26 cellular contexts compared by ENCODE assay signal in the genomic region with DNA sequence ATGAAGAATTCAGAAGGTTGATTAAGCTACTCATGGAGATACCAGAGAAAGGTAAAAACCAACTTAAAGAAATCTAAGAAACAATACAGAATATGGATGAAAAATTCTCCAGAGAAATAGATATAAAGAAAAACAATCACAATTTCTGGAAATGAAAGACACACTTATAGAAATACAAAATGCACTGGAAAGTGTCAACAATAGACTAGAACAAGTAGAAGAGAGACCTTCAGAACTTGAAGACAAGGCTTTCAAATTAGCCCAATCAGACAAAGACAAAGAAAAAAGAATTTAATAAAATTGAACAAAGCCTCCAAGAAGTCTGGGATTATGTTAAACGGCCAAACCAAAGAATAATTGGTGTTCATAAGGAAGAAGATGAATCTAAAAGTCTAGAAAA. TPM values are rescaled to one million over a fixed set of nuclear protein-coding genes. Genes with fewer than 3 reads are reported as not detected.
DNase-seq lines count a peak whose midpoint lies in the region; ATAC-seq, FAIRE-seq and TF ChIP-seq lines count a peak whose summit lies in the region.
"Had no signal": no experiment of that assay in that cellular context is flagged by ENCODE, and none has a peak within 500 bp of the region (broad histone marks: within the 10 kb centered on the region; RNA-seq: fewer than 3 reads in every experiment).

No MANE protein-coding gene starts in this region.

- no peak overlapping the region for H3K4me3 ChIP-seq in K562
- H3K4me3 ChIP-seq in right lobe of liver, result no peak overlapping the region
- H3K4me3 ChIP-seq: BLaER1 had no signal

- H3K9me1 ChIP-seq in K562 (ENCODE audit: control insufficient read depth, insufficient read depth, low read length), result no peaks in the 10 kb centered on the region

- no peak for TF ChIP-seq POLR2A in K562 (conservative IDR thresholded peaks at IDR 0.05)
- TF ChIP-seq POLR2A in right lobe of liver (IDR thresholded peaks at IDR 0.05), result no peak

- no peak overlapping the region for H3K27ac ChIP-seq in K562 (ENCODE audit: extremely low read depth, low read depth, low read length)
- peak overlapping the region in 2 of 3 donors; percentile 28 to 40 for H3K27ac ChIP-seq in right lobe of liver
- H3K27ac ChIP-seq: BLaER1 had no signal

- H4K20me1 ChIP-seq in K562 (replicated peaks; ENCODE audit: control insufficient read depth, insufficient read depth, low read length), result no peaks in the 10 kb centered on the region
- H4K20me1 ChIP-seq: BLaER1 had no signal

- POLR2A ChIA-PET in K562 (lab: Yijun Ruan, JAX), result no interaction called here

- no peak for TF ChIP-seq RAD21 in K562 (CRISPR knock-in tag; conservative IDR thresholded peaks at IDR 0.05 in 1 of 2, IDR thresholded peaks at IDR 0.05 in 1 of 2)

- intact Hi-C loops in K562 (cut with micrococcal nuclease) (no loop called here), right lobe of liver (cut with DNase I) (no loop called here)

- no peak for TF ChIP-seq EP300 in K562 (IDR thresholded peaks at IDR 0.05; ENCODE audit: low read length)

- H3K36me3 ChIP-seq in K562 (ENCODE audit: control insufficient read depth, insufficient read depth, low read length) (no peaks in the 10 kb centered on the region), right lobe of liver (no peaks in the 10 kb centered on the region)
- H3K36me3 ChIP-seq: BE2C, BLaER1 had no signal

- H3K36me3 Mint-ChIP-seq in activated naive CD8-positive, alpha-beta T cell treated with anti-CD3 and anti-CD28 coated beads for 36 hours, result peaks cover 5% of the 10 kb centered on the region
- H3K36me3 Mint-ChIP-seq: CD14-positive monocyte; CD4-positive, CD25-positive, alpha-beta regulatory T cell had no signal

- H3K79me2 ChIP-seq in K562 (ENCODE audit: control insufficient read depth, insufficient read depth, low read length), result no peaks in the 10 kb centered on the region

- WGBS in K562 (ENCODE audit: insufficient coverage, low coverage, missing lambda C conversion rate), result 0% methylated on average over 1 of the region's 1 CpG
- 100% methylated on average over 1 of the region's 1 CpG for WGBS in right lobe of liver (ENCODE audit: insufficient coverage, low coverage, low lambda C conversion rate, missing lambda C conversion rate)

- no peak overlapping the region for H3K4me3 Mint-ChIP-seq in activated naive CD8-positive, alpha-beta T cell treated with anti-CD3 and anti-CD28 coated beads for 36 hours
- H3K4me3 Mint-ChIP-seq: CD14-positive monocyte; CD4-positive, alpha-beta memory T cell; CD4-positive, CD25-positive, alpha-beta regulatory T cell; CD8-positive, alpha-beta memory T cell had no signal

- BruUV-seq in K562 (replicated peaks; lab: Mats Ljungman, UMichigan), result no TSS peak

- FAIRE-seq in G401.6 (lab: Jason Lieb, UNC) (peak; percentile 17), K562 (lab: Jason Lieb, UNC) (no peak)
- FAIRE-seq: A204.1, GM12891, GM19239 had no signal

- no peak overlapping the region for H3K27ac Mint-ChIP-seq in activated naive CD8-positive, alpha-beta T cell treated with anti-CD3 and anti-CD28 coated beads for 36 hours
- H3K27ac Mint-ChIP-seq: CD14-positive monocyte; CD4-positive, alpha-beta memory T cell; CD4-positive, CD25-positive, alpha-beta regulatory T cell; CD8-positive, alpha-beta memory T cell had no signal

- DNase-seq in K562 (ENCODE audit: extremely low read depth in 1 of 4, low spot score in 3 of 4) (no peak), right lobe of liver (no peak)
- DNase-seq in activated naive CD8-positive, alpha-beta T cell treated with anti-CD3 and anti-CD28 coated beads for 36 hours, result no peak
- DNase-seq: 8988T; ACHN; BE2C; C1 segment of cervical spinal cord; CD4-positive, alpha-beta memory T cell; CD4-positive, CD25-positive, alpha-beta regulatory T cell; CD8-positive, alpha-beta memory T cell; COR-L47; DMS 273 treated with DMSO at 0.1 percent for 48 hours; DMS153; DMS53; DMS79; DND-41; EL; GF-D8 had no signal

- H3K9me3 ChIP-seq in K562 (replicated peaks; ENCODE audit: control insufficient read depth, insufficient read depth, low read depth, low read length), result no peaks in the 10 kb centered on the region; the same call in 1 of the 2 replicates
- H3K9me3 ChIP-seq in right lobe of liver, result no peaks in the 10 kb centered on the region
- H3K9me3 ChIP-seq: BE2C had no signal

- in situ Hi-C loops in K562 (cut with MboI), result no loop called here

- no peak overlapping the region for H2AFZ ChIP-seq in K562 (ENCODE audit: low read depth, low read length)

- H3K9me3 Mint-ChIP-seq in activated naive CD8-positive, alpha-beta T cell treated with anti-CD3 and anti-CD28 coated beads for 36 hours, result peaks cover 22% of the 10 kb centered on the region

- TF ChIP-seq CTCF in K562 (IDR thresholded peaks at IDR 0.05 in 2 of 3, conservative IDR thresholded peaks at IDR 0.05 in 1 of 3; ENCODE audit: insufficient read depth in 2 of 3, low read depth in 1 of 3, low read length in 3 of 3), result no peak
- no peak for TF ChIP-seq CTCF in right lobe of liver (IDR thresholded peaks at IDR 0.05)

- H3K27me3 ChIP-seq in K562 (ENCODE audit: control insufficient read depth in 2 of 2, insufficient read depth in 2 of 2, low read length in 2 of 2) (no peaks in the 10 kb centered on the region), right lobe of liver (no peaks in the 10 kb centered on the region)
- H3K27me3 ChIP-seq: BE2C, BLaER1 had no signal

- H3K4me1 Mint-ChIP-seq in activated naive CD8-positive, alpha-beta T cell treated with anti-CD3 and anti-CD28 coated beads for 36 hours, result no peaks in the 10 kb centered on the region
- H3K4me1 Mint-ChIP-seq: CD4-positive, alpha-beta memory T cell; CD8-positive, alpha-beta memory T cell had no signal

- CTCF ChIA-PET in K562 (lab: Yijun Ruan, JAX; ENCODE audit: low intra/inter-chr PET ratio), result no interaction called here

- H3K4me1 ChIP-seq in K562 (replicated peaks in 1 of 2; ENCODE audit: control insufficient read depth in 2 of 2, insufficient read depth in 2 of 2, low read length in 2 of 2) (no peaks in the 10 kb centered on the region), right lobe of liver (peaks cover 0 to 16% (median 5%) of the 10 kb centered on the region in 4 donors)
- H3K4me1 ChIP-seq: BLaER1 had no signal

- H3K4me2 ChIP-seq in K562 (ENCODE audit: insufficient read depth, low read length), result no peak overlapping the region
- H3K4me2 ChIP-seq: BLaER1 had no signal

- H3K9ac ChIP-seq in K562 (ENCODE audit: insufficient read depth in 1 of 2, low read depth in 2 of 2, low read length in 2 of 2), result no peak overlapping the region
- H3K9ac ChIP-seq: BLaER1 had no signal

- H3K27me3 Mint-ChIP-seq in activated naive CD8-positive, alpha-beta T cell treated with anti-CD3 and anti-CD28 coated beads for 36 hours, result peaks cover 8% of the 10 kb centered on the region

- no peak for ATAC-seq in K562
- no peak for ATAC-seq in right lobe of liver
- ATAC-seq in HG03108 (IDR thresholded peaks at IDR 0.05; ENCODE audit: unreplicated experiment), result no peak

TF ChIP-seq in K562, 482 proteins besides CTCF, POLR2A, EP300 and RAD21 (continues in another document):
- TF ChIP-seq SMARCA4 (IDR thresholded peaks at IDR 0.05) (no peak), ZBTB7A (IDR thresholded peaks at IDR 0.05; ENCODE audit: borderline replicate concordance, control insufficient read depth, low read depth, low read length) (no peak)
- TF ChIP-seq, protein P1, sequence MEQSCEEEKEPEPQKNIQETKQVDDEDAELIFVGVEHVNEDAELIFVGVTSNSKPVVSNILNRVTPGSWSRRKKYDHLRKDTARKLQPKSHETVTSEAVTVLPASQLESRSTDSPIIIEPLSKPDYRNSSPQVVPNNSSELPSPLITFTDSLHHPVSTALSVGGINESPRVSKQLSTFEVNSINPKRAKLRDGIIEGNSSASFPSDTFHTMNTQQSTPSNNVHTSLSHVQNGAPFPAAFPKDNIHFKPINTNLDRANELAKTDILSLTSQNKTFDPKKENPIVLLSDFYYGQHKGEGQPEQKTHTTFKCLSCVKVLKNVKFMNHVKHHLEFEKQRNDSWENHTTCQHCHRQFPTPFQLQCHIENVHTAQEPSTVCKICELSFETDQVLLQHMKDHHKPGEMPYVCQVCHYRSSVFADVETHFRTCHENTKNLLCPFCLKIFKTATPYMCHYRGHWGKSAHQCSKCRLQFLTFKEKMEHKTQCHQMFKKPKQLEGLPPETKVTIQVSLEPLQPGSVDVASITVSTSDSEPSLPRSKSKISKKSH (CRISPR knock-in tag; IDR thresholded peaks at IDR 0.05), result 0 out of 2 replicates have a peak, but pooled peaks have one; percentile 20

RNA-seq across cellular contexts. Expression of a gene that starts 9.6 kb away (rescaled TPM):
- total RNA-seq in K562 (2011; cell fraction: chromatin; rRNA removed; ENCODE audit: low replicate concordance), result not detected in 2 replicates
- 0.39 and 0.50 TPM in 2 replicates for total RNA-seq in K562 (2011; cell fraction: nucleolus; rRNA removed)
- 0.53 TPM in 1 of 2 replicates, not detected in the other for total RNA-seq in K562 (2011; cell fraction: nucleoplasm; rRNA removed)
- 0.29 and 0.54 TPM in 2 replicates for total RNA-seq in K562 (2014; rRNA removed)
- 0.18 and 0.22 TPM in 2 replicates for total RNA-seq in K562 (2014; rRNA removed; fragmentation: Illumina TruSeq; extraction: Trizol)
- 0.33 and 0.41 TPM in 2 replicates for total RNA-seq in K562 (2015; rRNA removed; fragmentation: Illumina TruSeq; extraction: Trizol)
- 0.42 and 0.64 TPM in 2 replicates for total RNA-seq in K562 (2021)
- 0.08 and 0.34 TPM in 2 replicates for polyA plus RNA-seq in K562 (2011; rRNA removed)
- polyA plus RNA-seq in K562 (2011; cell fraction: cytosol; rRNA removed), result 0.03 and 0.32 TPM in 2 replicates
- 0.07 and 0.10 TPM in 2 replicates for polyA plus RNA-seq in K562 (2011; cell fraction: nucleus; rRNA removed)
- 0.62 and 1.5 TPM in 2 replicates for polyA plus RNA-seq in K562 (2012)
- 0.10 and 0.27 TPM in 2 replicates for polyA plus RNA-seq in K562 (2014; fragmentation: Illumina TruSeq; extraction: Trizol)
- polyA plus RNA-seq in K562 (2014; fragmentation: Nextera tagmentation; extraction: Ambion mirVana), result not detected
- polyA plus RNA-seq in K562 (2014; rRNA removed), result 0.24 and 0.38 TPM in 2 replicates
- polyA minus RNA-seq in K562 (2011; rRNA and poly(A)+ RNA removed), result 0.21 TPM in 1 of 2 replicates, not detected in the other
- 0.29 TPM in 1 of 2 replicates, not detected in the other for polyA minus RNA-seq in K562 (2011; cell fraction: cytosol; rRNA and poly(A)+ RNA removed)
- 0.11 and 0.13 TPM in 2 replicates for polyA minus RNA-seq in K562 (2011; cell fraction: nucleus; rRNA and poly(A)+ RNA removed)
- total RNA-seq in right lobe of liver, result 10 to 100 TPM; 16.3 to 53.5 (median 37.6) TPM
- total RNA-seq in activated naive CD8-positive, alpha-beta T cell treated with anti-CD3 and anti-CD28 coated beads for 36 hours, result under 1 TPM in 1 of 2 experiments, not detected in 1; 0.20 TPM
- total RNA-seq: A673 had no signal

Comparison
In these comparisons a context has a peak if more than half of its experiments do, and no peak if none do; other contexts are left out.
1. RNA of a gene that starts 9.6 kb away (total RNA-seq): 16.3 to 53.5 TPM in right lobe of liver; 0.18 to 0.64 TPM in K562 and 0.20 TPM in activated naive CD8-positive, alpha-beta T cell treated with anti-CD3 and anti-CD28 coated beads for 36 hours; every median in the first group is over 10 times any median in the second.